ENCODE assay signal across 2 cellular contexts in the genomic region with DNA sequence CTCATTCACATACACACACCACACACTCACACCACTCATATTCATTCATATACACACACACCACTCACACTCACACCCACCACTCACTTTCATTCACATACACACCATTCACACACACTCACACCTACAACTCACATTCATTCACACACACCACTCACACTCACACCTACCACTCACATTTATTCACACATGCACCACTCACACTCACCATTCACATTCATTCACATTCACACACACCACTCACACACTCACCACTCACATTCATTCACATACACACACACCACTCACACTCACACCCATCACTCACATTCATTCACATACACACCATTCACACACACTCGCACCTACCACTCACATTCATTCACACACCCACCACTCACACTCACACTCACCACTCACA.
A peak's percentile ranks its signal among the peaks of the same experiment; 100 is the strongest.
TF ChIP-seq lines count a peak whose summit lies in the region.

No MANE protein-coding gene starts in this region.

TF ChIP-seq in HEK293, 187 proteins besides CTCF, POLR2A, EP300 and RAD21:
- TF ChIP-seq, protein P1, sequence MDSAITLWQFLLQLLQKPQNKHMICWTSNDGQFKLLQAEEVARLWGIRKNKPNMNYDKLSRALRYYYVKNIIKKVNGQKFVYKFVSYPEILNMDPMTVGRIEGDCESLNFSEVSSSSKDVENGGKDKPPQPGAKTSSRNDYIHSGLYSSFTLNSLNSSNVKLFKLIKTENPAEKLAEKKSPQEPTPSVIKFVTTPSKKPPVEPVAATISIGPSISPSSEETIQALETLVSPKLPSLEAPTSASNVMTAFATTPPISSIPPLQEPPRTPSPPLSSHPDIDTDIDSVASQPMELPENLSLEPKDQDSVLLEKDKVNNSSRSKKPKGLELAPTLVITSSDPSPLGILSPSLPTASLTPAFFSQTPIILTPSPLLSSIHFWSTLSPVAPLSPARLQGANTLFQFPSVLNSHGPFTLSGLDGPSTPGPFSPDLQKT (IDR thresholded peaks at IDR 0.05; ENCODE audit: borderline replicate concordance, low read depth, low read length) = no peak
- TF ChIP-seq PRDM1 (tag by site-specific recombination; IDR thresholded peaks at IDR 0.05) (0 out of 2 replicates have a peak, but pooled peaks have one; percentile 5), ZNF394 (tag by site-specific recombination; IDR thresholded peaks at IDR 0.05; ENCODE audit: borderline replicate concordance) (no peak), MEIS1 (CRISPR knock-in tag; IDR thresholded peaks at IDR 0.05; ENCODE audit: borderline replicate concordance) (no peak), ZNF10 (tag by site-specific recombination; IDR thresholded peaks at IDR 0.05) (no peak)
- TF ChIP-seq, protein P2, sequence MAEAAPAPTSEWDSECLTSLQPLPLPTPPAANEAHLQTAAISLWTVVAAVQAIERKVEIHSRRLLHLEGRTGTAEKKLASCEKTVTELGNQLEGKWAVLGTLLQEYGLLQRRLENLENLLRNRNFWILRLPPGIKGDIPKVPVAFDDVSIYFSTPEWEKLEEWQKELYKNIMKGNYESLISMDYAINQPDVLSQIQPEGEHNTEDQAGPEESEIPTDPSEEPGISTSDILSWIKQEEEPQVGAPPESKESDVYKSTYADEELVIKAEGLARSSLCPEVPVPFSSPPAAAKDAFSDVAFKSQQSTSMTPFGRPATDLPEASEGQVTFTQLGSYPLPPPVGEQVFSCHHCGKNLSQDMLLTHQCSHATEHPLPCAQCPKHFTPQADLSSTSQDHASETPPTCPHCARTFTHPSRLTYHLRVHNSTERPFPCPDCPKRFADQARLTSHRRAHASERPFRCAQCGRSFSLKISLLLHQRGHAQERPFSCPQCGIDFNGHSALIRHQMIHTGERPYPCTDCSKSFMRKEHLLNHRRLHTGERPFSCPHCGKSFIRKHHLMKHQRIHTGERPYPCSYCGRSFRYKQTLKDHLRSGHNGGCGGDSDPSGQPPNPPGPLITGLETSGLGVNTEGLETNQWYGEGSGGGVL (tag by site-specific recombination; IDR thresholded peaks at IDR 0.05) = no peak
- TF ChIP-seq, protein P3, sequence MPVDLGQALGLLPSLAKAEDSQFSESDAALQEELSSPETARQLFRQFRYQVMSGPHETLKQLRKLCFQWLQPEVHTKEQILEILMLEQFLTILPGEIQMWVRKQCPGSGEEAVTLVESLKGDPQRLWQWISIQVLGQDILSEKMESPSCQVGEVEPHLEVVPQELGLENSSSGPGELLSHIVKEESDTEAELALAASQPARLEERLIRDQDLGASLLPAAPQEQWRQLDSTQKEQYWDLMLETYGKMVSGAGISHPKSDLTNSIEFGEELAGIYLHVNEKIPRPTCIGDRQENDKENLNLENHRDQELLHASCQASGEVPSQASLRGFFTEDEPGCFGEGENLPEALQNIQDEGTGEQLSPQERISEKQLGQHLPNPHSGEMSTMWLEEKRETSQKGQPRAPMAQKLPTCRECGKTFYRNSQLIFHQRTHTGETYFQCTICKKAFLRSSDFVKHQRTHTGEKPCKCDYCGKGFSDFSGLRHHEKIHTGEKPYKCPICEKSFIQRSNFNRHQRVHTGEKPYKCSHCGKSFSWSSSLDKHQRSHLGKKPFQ (tag by site-specific recombination; IDR thresholded peaks at IDR 0.05) = peak; percentile 76

TF ChIP-seq in IMR-90, 13 proteins besides CTCF, POLR2A, EP300 and RAD21 (continued from another document):
- TF ChIP-seq BHLHE40 (IDR thresholded peaks at IDR 0.05; ENCODE audit: low read depth, low read length) (no peak), NFE2L2 (IDR thresholded peaks at IDR 0.05; ENCODE audit: low read depth, low read length) (no peak), RCOR1 (IDR thresholded peaks at IDR 0.05; ENCODE audit: insufficient replicate concordance, low read length) (no peak), FOS (IDR thresholded peaks at IDR 0.05; ENCODE audit: low read depth, low read length) (no peak), RFX5 (IDR thresholded peaks at IDR 0.05; ENCODE audit: low read depth, low read length) (no peak), MAFK (IDR thresholded peaks at IDR 0.05; ENCODE audit: low read depth, low read length) (no peak)
- TF ChIP-seq, protein P4, sequence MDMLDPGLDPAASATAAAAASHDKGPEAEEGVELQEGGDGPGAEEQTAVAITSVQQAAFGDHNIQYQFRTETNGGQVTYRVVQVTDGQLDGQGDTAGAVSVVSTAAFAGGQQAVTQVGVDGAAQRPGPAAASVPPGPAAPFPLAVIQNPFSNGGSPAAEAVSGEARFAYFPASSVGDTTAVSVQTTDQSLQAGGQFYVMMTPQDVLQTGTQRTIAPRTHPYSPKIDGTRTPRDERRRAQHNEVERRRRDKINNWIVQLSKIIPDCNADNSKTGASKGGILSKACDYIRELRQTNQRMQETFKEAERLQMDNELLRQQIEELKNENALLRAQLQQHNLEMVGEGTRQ (IDR thresholded peaks at IDR 0.05; ENCODE audit: low read depth, low read length) = no peak
- TF ChIP-seq, protein P5, sequence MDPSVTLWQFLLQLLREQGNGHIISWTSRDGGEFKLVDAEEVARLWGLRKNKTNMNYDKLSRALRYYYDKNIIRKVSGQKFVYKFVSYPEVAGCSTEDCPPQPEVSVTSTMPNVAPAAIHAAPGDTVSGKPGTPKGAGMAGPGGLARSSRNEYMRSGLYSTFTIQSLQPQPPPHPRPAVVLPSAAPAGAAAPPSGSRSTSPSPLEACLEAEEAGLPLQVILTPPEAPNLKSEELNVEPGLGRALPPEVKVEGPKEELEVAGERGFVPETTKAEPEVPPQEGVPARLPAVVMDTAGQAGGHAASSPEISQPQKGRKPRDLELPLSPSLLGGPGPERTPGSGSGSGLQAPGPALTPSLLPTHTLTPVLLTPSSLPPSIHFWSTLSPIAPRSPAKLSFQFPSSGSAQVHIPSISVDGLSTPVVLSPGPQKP (IDR thresholded peaks at IDR 0.05; ENCODE audit: borderline replicate concordance, low read depth, low read length) = no peak
